ENCODE assay signal across 10 cellular contexts in genomic region chr5:88676637-88677481, GRCh38.
DNase-seq lines count a peak whose midpoint lies in the region; ATAC-seq and TF ChIP-seq lines count a peak whose summit lies in the region.
"Had no signal": no experiment of that assay in that cellular context is flagged by ENCODE, and none has a peak within 500 bp of the region (broad histone marks: within the 10 kb centered on the region; RNA-seq: fewer than 3 reads in every experiment).

No MANE protein-coding gene starts in this region.

- H3K4me3 ChIP-seq in SJCRH30 (peak overlapping the region; percentile 72), right lobe of liver (no peak overlapping the region)

- H3K9me3 ChIP-seq in SJCRH30 (replicated peaks) (no peaks in the 10 kb centered on the region), right lobe of liver (no peaks in the 10 kb centered on the region)
- H3K9me3 ChIP-seq: tibial artery had no signal

- peaks cover 15% of the 10 kb centered on the region for H3K4me1 Mint-ChIP-seq in activated CD8-positive, alpha-beta memory T cell treated with anti-CD3 and anti-CD28 coated beads, Interleukin-2, amount 10 ng/mL, durations not matched to agents 7 days and 5 days

- 34% methylated on average over 8 of the region's 8 CpGs for WGBS in right lobe of liver (ENCODE audit: insufficient coverage, low coverage, low lambda C conversion rate, missing lambda C conversion rate)

- no peak for ATAC-seq in activated CD8-positive, alpha-beta memory T cell treated with anti-CD3 and anti-CD28 coated beads, Interleukin-2, amount 10 ng/mL, durations not matched to agents 7 days and 5 days
- no peak for ATAC-seq in right lobe of liver

- peak overlapping the region; percentile 97; the same call in 1 of the 2 replicates for H3K27ac ChIP-seq in SJCRH30
- H3K27ac ChIP-seq in right lobe of liver: no peak overlapping the region
- H3K27ac ChIP-seq: tibial artery had no signal

- H3K27me3 ChIP-seq in SJCRH30 (no peaks in the 10 kb centered on the region), right lobe of liver (peaks cover 14 to 67% of the 10 kb centered on the region in 2 donors)

- H3K36me3 ChIP-seq in SJCRH30 (no peaks in the 10 kb centered on the region), right lobe of liver (no peaks in the 10 kb centered on the region)
- H3K36me3 ChIP-seq: tibial artery had no signal

- no peaks in the 10 kb centered on the region for H3K9me3 Mint-ChIP-seq in activated CD8-positive, alpha-beta memory T cell treated with anti-CD3 and anti-CD28 coated beads, Interleukin-2, amount 10 ng/mL, durations not matched to agents 7 days and 5 days (ENCODE audit: low read depth)

- intact Hi-C loops in right lobe of liver (cut with DNase I): loop anchor here in 1 of 2 donors (10.0 kb wide), 1 partner anchor 532 kb away; no protein-coding TSS in a partner anchor

- DNase-seq in activated CD8-positive, alpha-beta memory T cell treated with anti-CD3 and anti-CD28 coated beads, Interleukin-2, amount 10 ng/mL, durations not matched to agents 7 days and 5 days: no peak
- DNase-seq in activated CD8-positive, alpha-beta memory T cell treated with anti-CD3 and anti-CD28 coated beads, Interleukin-2, amount 50 U/mL, for 4 hours: no peak
- no peak for DNase-seq in SJCRH30
- DNase-seq in globus pallidus (ENCODE audit: low spot score): peak; percentile 44
- DNase-seq in superior temporal gyrus (ENCODE audit: extremely low spot score): peak; percentile 74
- no peak for DNase-seq in right lobe of liver
- no peak for DNase-seq in germinal center (ENCODE audit: low spot score)
- no peak for DNase-seq in HuH-7.5 (ENCODE audit: low spot score)
- DNase-seq: AML-193, tibial artery had no signal

- TF ChIP-seq CTCF in right lobe of liver (IDR thresholded peaks at IDR 0.05): no peak

- H3K27ac Mint-ChIP-seq in activated CD8-positive, alpha-beta memory T cell treated with anti-CD3 and anti-CD28 coated beads, Interleukin-2, amount 10 ng/mL, durations not matched to agents 7 days and 5 days: peak overlapping the region; percentile 39

- H3K27me3 Mint-ChIP-seq in activated CD8-positive, alpha-beta memory T cell treated with anti-CD3 and anti-CD28 coated beads, Interleukin-2, amount 10 ng/mL, durations not matched to agents 7 days and 5 days: peaks cover 86% of the 10 kb centered on the region

- no peak for TF ChIP-seq POLR2A in right lobe of liver (IDR thresholded peaks at IDR 0.05)

- CTCF ChIA-PET in activated CD8-positive, alpha-beta memory T cell treated with anti-CD3 and anti-CD28 coated beads, Interleukin-2, amount 10 ng/mL, durations not matched to agents 7 days and 5 days (lab: Charles Lee): interaction anchor here (0.6 to 1.7 kb wide), 4 partner anchors 12 to 17 kb away, joined by 3 to 8 read pairs (median 4); no protein-coding TSS in a partner anchor

- H3K4me1 ChIP-seq in SJCRH30 (no peaks in the 10 kb centered on the region), right lobe of liver (peaks cover 0 to 28% (median 6%) of the 10 kb centered on the region in 4 donors)

- peaks cover 12% of the 10 kb centered on the region for H3K36me3 Mint-ChIP-seq in activated CD8-positive, alpha-beta memory T cell treated with anti-CD3 and anti-CD28 coated beads, Interleukin-2, amount 10 ng/mL, durations not matched to agents 7 days and 5 days

- H3K4me3 Mint-ChIP-seq in activated CD8-positive, alpha-beta memory T cell treated with anti-CD3 and anti-CD28 coated beads, Interleukin-2, amount 10 ng/mL, durations not matched to agents 7 days and 5 days: peak overlapping the region; percentile 21

Comparison
In these comparisons a context has a peak if more than half of its experiments do, and no peak if none do; other contexts are left out.
1. DNase-seq: peak in globus pallidus (single experiment) and superior temporal gyrus (single experiment); none in activated CD8-positive, alpha-beta memory T cell treated with anti-CD3 and anti-CD28 coated beads, Interleukin-2, amount 10 ng/mL, durations not matched to agents 7 days and 5 days (single experiment), activated CD8-positive, alpha-beta memory T cell treated with anti-CD3 and anti-CD28 coated beads, Interleukin-2, amount 50 U/mL, for 4 hours (single experiment), SJCRH30 (0 of 2), right lobe of liver (0 of 3), germinal center (single experiment) and HuH-7.5 (single experiment).